In the genomic region with DNA sequence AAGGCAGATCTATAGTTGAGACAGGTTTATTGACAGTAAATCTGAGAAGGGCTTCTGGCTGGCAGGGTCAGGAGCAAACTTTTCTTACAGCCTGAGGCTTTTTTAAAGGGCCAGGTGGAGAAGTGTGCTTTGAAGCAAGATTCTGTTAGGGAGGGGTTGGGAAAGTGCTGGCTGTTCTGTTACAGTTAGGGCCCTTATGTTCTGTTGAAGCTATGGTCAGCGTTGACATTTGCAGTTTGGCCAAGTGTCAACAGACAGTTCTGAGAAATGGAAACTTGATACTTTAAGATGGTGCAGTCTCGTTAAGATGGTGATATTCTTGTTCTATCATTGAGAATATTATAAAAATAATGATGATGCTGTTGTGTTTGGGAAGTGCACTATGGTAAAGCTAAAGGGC, we compare ENCODE assay signal across 28 cellular contexts.
"Had no signal": no experiment of that assay in that cellular context is flagged by ENCODE, and none has a peak within 500 bp of the region (broad histone marks: within the 10 kb centered on the region; RNA-seq: fewer than 3 reads in every experiment).

No MANE protein-coding gene starts in this region.

- H3K27me3 ChIP-seq: brain microvascular endothelial cell, esophagus muscularis mucosa, gastroesophageal sphincter, heart right ventricle had no signal

- DNase-seq: activated CD4-positive, alpha-beta memory T cell treated with anti-CD3 and anti-CD28 coated beads, Interleukin-2, amount 10 ng/mL, durations not matched to agents 7 days and 5 days; activated CD4-positive, alpha-beta T cell treated with anti-CD3 and anti-CD28 coated beads for 1 hour; activated CD4-positive, alpha-beta T cell treated with anti-CD3 and anti-CD28 coated beads for 4 hours; activated CD4-positive, alpha-beta T cell treated with anti-CD3 and anti-CD28 coated beads, Interleukin-2, amount 10 ng/mL, durations not matched to agents 7 days and 5 days; activated CD4-positive, alpha-beta T cell treated with anti-CD3 and anti-CD28 coated beads, Interleukin-2, amount 50 U/mL, for 4 hours; activated CD8-positive, alpha-beta memory T cell treated with anti-CD3 and anti-CD28 coated beads, Interleukin-2, amount 50 U/mL, for 48 hours; activated gamma-delta T cell; activated naive CD4-positive, alpha-beta T cell; activated naive CD4-positive, alpha-beta T cell treated with anti-CD3 and anti-CD28 coated beads, Interleukin-2, amount 10 ng/mL, durations not matched to agents 7 days and 5 days; activated naive CD8-positive, alpha-beta T cell treated with anti-CD3 and anti-CD28 coated beads, Interleukin-2, amount 10 ng/mL, durations not matched to agents 7 days and 5 days; activated T-cell treated with anti-CD3 and anti-CD28 coated beads for 4 hours; activated T-cell treated with anti-CD3 and anti-CD28 coated beads, Interleukin-2, amount 50 U/mL, for 24 hours; activated T-cell treated with anti-CD3 and anti-CD28 coated beads, Interleukin-2, amount 50 U/mL, for 72 hours; anterior cingulate cortex; brain microvascular endothelial cell; cortex of kidney; dermis blood vessel endothelial cell; effector CD4-positive, alpha-beta T cell; effector memory CD8-positive, alpha-beta T cell; erythroblast; foreskin melanocyte; heart right ventricle; T-helper 2 cell had no signal

- ATAC-seq: activated naive CD4-positive, alpha-beta T cell treated with anti-CD3 and anti-CD28 coated beads, Interleukin-2, amount 50 U/mL, for 72 hours; activated T-cell treated with anti-CD3 and anti-CD28 coated beads, Interleukin-2, amount 50 U/mL, for 72 hours; effector memory CD8-positive, alpha-beta T cell; gastroesophageal sphincter; heart right ventricle; WTC11 had no signal

- H3K4me3 ChIP-seq: esophagus muscularis mucosa, gastroesophageal sphincter, heart right ventricle had no signal

- H3K4me1 ChIP-seq: heart right ventricle had no signal

- H3K27ac ChIP-seq: brain microvascular endothelial cell, esophagus muscularis mucosa, gastroesophageal sphincter, heart right ventricle, VCaP had no signal

- H3K9me3 ChIP-seq: esophagus muscularis mucosa, gastroesophageal sphincter had no signal

- H3K36me3 ChIP-seq: brain microvascular endothelial cell, esophagus muscularis mucosa, gastroesophageal sphincter, heart right ventricle had no signal
